In the genomic region with DNA sequence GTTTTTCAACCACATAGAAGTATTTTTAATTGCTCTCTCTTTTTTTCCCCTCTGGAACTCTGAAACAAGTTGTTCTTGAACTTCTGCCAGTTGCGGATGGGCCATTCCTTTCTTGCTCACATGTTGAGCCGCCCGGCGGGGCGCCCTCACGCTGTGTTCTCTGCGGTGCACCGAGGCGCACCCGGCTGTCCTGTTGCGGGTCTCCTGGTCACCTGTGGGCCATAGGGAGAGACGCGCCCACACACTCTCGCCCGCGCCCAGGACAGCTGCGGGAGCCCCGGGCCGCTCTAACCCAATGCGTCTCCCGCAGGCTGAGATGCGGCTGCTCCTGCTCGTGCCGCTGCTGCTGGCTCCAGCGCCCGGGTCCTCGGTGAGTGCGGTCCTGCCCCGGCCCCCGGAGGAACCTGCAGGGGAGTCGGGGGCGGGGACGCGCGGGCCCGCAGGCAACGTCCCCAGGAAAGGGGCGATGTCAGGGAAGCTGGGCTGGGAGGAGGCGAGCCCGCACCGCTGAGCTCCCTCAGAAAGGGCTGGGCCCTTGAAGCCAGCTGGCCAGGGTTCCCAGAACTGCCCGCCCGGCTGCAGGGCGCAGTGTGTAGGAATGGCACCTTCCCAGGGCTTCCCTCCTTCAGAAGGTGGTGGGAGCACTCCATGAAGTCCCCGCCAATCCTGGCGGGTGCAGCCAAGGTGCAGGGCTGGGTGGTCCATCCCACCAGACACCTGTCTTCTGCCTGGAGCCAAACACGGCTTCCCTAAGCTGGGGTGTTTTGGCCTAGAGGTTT, we compare ENCODE assay signal across 8 cellular contexts. TPM values are rescaled to one million over a fixed set of nuclear protein-coding genes. Genes with fewer than 3 reads are reported as not detected.
DNase-seq lines count a peak whose midpoint lies in the region; ATAC-seq and TF ChIP-seq lines count a peak whose summit lies in the region.

No MANE protein-coding gene starts in this region.

- ATAC-seq in SK-N-SH treated with all-trans-retinoic acid at 6 μM for 48 hours = peak; percentile 16; the same call in 2 of the 3 replicates
- no peak for ATAC-seq in HG03095 (IDR thresholded peaks at IDR 0.05; ENCODE audit: unreplicated experiment)
- ATAC-seq in activated CD8-positive, alpha-beta T cell treated with anti-CD3 and anti-CD28 coated beads, Interleukin-2, amount 10 ng/mL, durations not matched to agents 7 days and 5 days = no peak
- no peak for ATAC-seq in HG02623 (IDR thresholded peaks at IDR 0.05; ENCODE audit: unreplicated experiment)

- peaks cover 24% of the 10 kb centered on the region for H3K4me1 Mint-ChIP-seq in activated CD8-positive, alpha-beta T cell treated with anti-CD3 and anti-CD28 coated beads, Interleukin-2, amount 10 ng/mL, durations not matched to agents 7 days and 5 days (ENCODE audit: low read depth)

- H3K4me3 Mint-ChIP-seq in activated CD8-positive, alpha-beta T cell treated with anti-CD3 and anti-CD28 coated beads, Interleukin-2, amount 10 ng/mL, durations not matched to agents 7 days and 5 days = no peak overlapping the region

- peaks cover 33% of the 10 kb centered on the region for H3K27me3 ChIP-seq in BJ (ENCODE audit: control insufficient read depth, insufficient read depth, low read length)

- H3K27ac Mint-ChIP-seq in activated CD8-positive, alpha-beta T cell treated with anti-CD3 and anti-CD28 coated beads, Interleukin-2, amount 10 ng/mL, durations not matched to agents 7 days and 5 days = no peak overlapping the region

- no peaks in the 10 kb centered on the region for H3K36me3 Mint-ChIP-seq in activated CD8-positive, alpha-beta T cell treated with anti-CD3 and anti-CD28 coated beads, Interleukin-2, amount 10 ng/mL, durations not matched to agents 7 days and 5 days (ENCODE audit: low read depth)

- peaks cover 70% of the 10 kb centered on the region for H3K27me3 Mint-ChIP-seq in activated CD8-positive, alpha-beta T cell treated with anti-CD3 and anti-CD28 coated beads, Interleukin-2, amount 10 ng/mL, durations not matched to agents 7 days and 5 days (ENCODE audit: low read depth)

- TF ChIP-seq CTCF in BJ (IDR thresholded peaks at IDR 0.05; ENCODE audit: insufficient read depth, low read depth, low read length) = no peak
- TF ChIP-seq CTCF in foreskin fibroblast (IDR thresholded peaks at IDR 0.05; ENCODE audit: low read depth, low read length) = no peak

- H3K4me3 ChIP-seq in BJ (ENCODE audit: low read depth, low read length) (peak overlapping the region; percentile 14; the same call in 1 of the 2 replicates), foreskin fibroblast (ENCODE audit: low read depth in 1 of 2, low read length in 2 of 2) (peak overlapping the region; percentile 21 to 29)

- POLR2A ChIA-PET in BJ (lab: Charles Lee) = no interaction called here
- POLR2A ChIA-PET in activated CD8-positive, alpha-beta T cell treated with anti-CD3 and anti-CD28 coated beads, Interleukin-2, amount 10 ng/mL, durations not matched to agents 7 days and 5 days (lab: Charles Lee) = no interaction called here

- no peaks in the 10 kb centered on the region for H3K36me3 ChIP-seq in BJ (ENCODE audit: control insufficient read depth, insufficient read depth, low read length)

- CTCF ChIA-PET in BJ (lab: Yijun Ruan, JAX) = interaction anchor here (1.7 kb wide), 1 partner anchor 34 kb away, joined by 3 read pairs; no protein-coding TSS in a partner anchor
- CTCF ChIA-PET in activated CD8-positive, alpha-beta T cell treated with anti-CD3 and anti-CD28 coated beads, Interleukin-2, amount 10 ng/mL, durations not matched to agents 7 days and 5 days (lab: Charles Lee) = no interaction called here

- no peak for DNase-seq in BJ (ENCODE audit: low read depth)
- DNase-seq in foreskin fibroblast = peak; percentile 56 to 84
- peak; percentile 26 for DNase-seq in non-pigmented ciliary epithelial cell (ENCODE audit: low read depth)
- DNase-seq in activated CD8-positive, alpha-beta T cell treated with anti-CD3 and anti-CD28 coated beads, Interleukin-2, amount 10 ng/mL, durations not matched to agents 7 days and 5 days = no peak
- DNase-seq in NCI-H1694 (lab: John Stamatoyannopoulos, UW) = no peak

- H3K9me3 Mint-ChIP-seq in activated CD8-positive, alpha-beta T cell treated with anti-CD3 and anti-CD28 coated beads, Interleukin-2, amount 10 ng/mL, durations not matched to agents 7 days and 5 days (ENCODE audit: insufficient read depth) = no peaks in the 10 kb centered on the region

TF ChIP-seq in SK-N-SH treated with all-trans-retinoic acid at 6 μM for 48 hours, 23 proteins besides CTCF, POLR2A, EP300 and RAD21:
- TF ChIP-seq ZNF8 (CRISPR knock-in tag; IDR thresholded peaks at IDR 0.05) (no peak), SNAI2 (CRISPR knock-in tag; IDR thresholded peaks at IDR 0.05) (no peak), ISL1 (CRISPR knock-in tag; IDR thresholded peaks at IDR 0.05) (no peak), ESRRG (CRISPR knock-in tag; IDR thresholded peaks at IDR 0.05) (no peak), TOX (CRISPR knock-in tag; IDR thresholded peaks at IDR 0.05; ENCODE audit: borderline replicate concordance) (no peak), RARB (CRISPR knock-in tag; IDR thresholded peaks at IDR 0.05) (no peak), TCF4 (CRISPR knock-in tag; IDR thresholded peaks at IDR 0.05; ENCODE audit: borderline replicate concordance) (no peak)
- TF ChIP-seq, protein P1, sequence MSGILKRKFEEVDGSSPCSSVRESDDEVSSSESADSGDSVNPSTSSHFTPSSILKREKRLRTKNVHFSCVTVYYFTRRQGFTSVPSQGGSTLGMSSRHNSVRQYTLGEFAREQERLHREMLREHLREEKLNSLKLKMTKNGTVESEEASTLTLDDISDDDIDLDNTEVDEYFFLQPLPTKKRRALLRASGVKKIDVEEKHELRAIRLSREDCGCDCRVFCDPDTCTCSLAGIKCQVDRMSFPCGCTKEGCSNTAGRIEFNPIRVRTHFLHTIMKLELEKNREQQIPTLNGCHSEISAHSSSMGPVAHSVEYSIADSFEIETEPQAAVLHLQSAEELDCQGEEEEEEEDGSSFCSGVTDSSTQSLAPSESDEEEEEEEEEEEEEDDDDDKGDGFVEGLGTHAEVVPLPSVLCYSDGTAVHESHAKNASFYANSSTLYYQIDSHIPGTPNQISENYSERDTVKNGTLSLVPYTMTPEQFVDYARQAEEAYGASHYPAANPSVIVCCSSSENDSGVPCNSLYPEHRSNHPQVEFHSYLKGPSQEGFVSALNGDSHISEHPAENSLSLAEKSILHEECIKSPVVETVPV (CRISPR knock-in tag; IDR thresholded peaks at IDR 0.05) = no peak
TF ChIP-seq in SK-N-SH treated with all-trans-retinoic acid at 6 μM for 48 hours: peak in this region for 0.

RNA-seq across cellular contexts. Expression of gene PAPLN, which starts 2.3 kb away (rescaled TPM):
- polyA plus RNA-seq in BJ (2011; rRNA removed) = 1.0 and 1.1 TPM in 2 replicates
- 0.57 and 1.0 TPM in 2 replicates for polyA minus RNA-seq in BJ (2011; rRNA and poly(A)+ RNA removed)
- under 1 TPM; 0.29 to 0.45 TPM for total RNA-seq in activated CD8-positive, alpha-beta T cell treated with anti-CD3 and anti-CD28 coated beads, Interleukin-2, amount 10 ng/mL, durations not matched to agents 7 days and 5 days

Comparison
In these comparisons a context has a peak if more than half of its experiments do, and no peak if none do; other contexts are left out.
1. DNase-seq: peak in foreskin fibroblast (2 of 2) and non-pigmented ciliary epithelial cell (single experiment); none in BJ (single experiment), activated CD8-positive, alpha-beta T cell treated with anti-CD3 and anti-CD28 coated beads, Interleukin-2, amount 10 ng/mL, durations not matched to agents 7 days and 5 days (single experiment) and NCI-H1694 (single experiment).